18 cellular contexts compared by ENCODE assay signal in the genomic region with DNA sequence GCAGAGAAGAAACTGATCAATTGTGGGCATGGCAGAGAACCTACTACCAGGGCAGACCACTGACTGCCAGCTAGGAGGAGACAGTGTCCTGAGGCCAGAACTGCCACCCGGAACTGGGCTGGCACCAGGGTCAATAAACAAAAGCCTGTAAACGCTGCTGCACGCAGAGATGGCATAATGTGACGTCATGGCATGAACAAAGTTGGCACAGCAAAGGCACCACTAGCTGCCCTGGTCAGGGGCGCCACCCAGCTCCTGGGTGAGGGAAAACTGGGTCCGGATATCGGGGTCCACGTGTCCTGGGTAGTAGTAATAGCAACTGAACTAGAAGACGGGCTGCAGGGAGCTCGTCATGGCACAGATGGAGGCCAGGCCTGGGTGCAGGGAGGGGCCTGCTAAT.
"Had no signal": no experiment of that assay in that cellular context is flagged by ENCODE, and none has a peak within 500 bp of the region (broad histone marks: within the 10 kb centered on the region; RNA-seq: fewer than 3 reads in every experiment).

No MANE protein-coding gene starts in this region.

- H3K4me3 ChIP-seq: coronary artery, left lung, testis, vagina had no signal

- H3K4me1 ChIP-seq: left lung had no signal

- ATAC-seq: activated CD8-positive, alpha-beta T cell treated with anti-CD3 and anti-CD28 coated beads, Interleukin-2, amount 10 ng/mL, durations not matched to agents 7 days and 5 days; activated T-helper 17 cell treated with anti-CD3 and anti-CD28 coated beads, Interleukin-2, amount 50 U/mL, for 72 hours; left lung; natural killer cell; stimulated activated naive B cell treated with anti-CD40 and anti-IgM and Interleukin-4, amounts not matched to agents 10 μg/mL and 1 μg/mL and 100 μg/mL, for 72 hours; T-cell had no signal

- H3K27ac ChIP-seq: coronary artery, epithelial cell of prostate, left lung, vagina had no signal

- DNase-seq: activated CD4-positive, alpha-beta T cell treated with anti-CD3 and anti-CD28 coated beads for 1 hour; activated CD4-positive, alpha-beta T cell treated with anti-CD3 and anti-CD28 coated beads, Interleukin-2, amount 50 U/mL, for 1 hour; activated CD8-positive, alpha-beta T cell treated with anti-CD3 and anti-CD28 coated beads, Interleukin-2, amount 10 ng/mL, durations not matched to agents 7 days and 5 days; activated naive CD8-positive, alpha-beta T cell treated with anti-CD3 and anti-CD28 coated beads for 36 hours; amniotic stem cell; endodermal cell; kidney; midbrain; natural killer cell; stimulated activated CD4-positive, alpha-beta T cell treated with anti-CD3 and anti-CD28 coated beads, Interleukin-1b, Interleukin-23, amount 100 ng/mL, for 48 hours; stimulated activated naive B cell treated with anti-CD40 and anti-IgM and Interleukin-4, amounts not matched to agents 10 μg/mL and 1 μg/mL and 100 μg/mL, for 72 hours; T-cell; testis had no signal

- H3K27me3 ChIP-seq: left lung, testis, vagina had no signal

- H3K9me3 ChIP-seq: left lung, testis, vagina had no signal
